12 cellular contexts compared by ENCODE assay signal in the genomic region with DNA sequence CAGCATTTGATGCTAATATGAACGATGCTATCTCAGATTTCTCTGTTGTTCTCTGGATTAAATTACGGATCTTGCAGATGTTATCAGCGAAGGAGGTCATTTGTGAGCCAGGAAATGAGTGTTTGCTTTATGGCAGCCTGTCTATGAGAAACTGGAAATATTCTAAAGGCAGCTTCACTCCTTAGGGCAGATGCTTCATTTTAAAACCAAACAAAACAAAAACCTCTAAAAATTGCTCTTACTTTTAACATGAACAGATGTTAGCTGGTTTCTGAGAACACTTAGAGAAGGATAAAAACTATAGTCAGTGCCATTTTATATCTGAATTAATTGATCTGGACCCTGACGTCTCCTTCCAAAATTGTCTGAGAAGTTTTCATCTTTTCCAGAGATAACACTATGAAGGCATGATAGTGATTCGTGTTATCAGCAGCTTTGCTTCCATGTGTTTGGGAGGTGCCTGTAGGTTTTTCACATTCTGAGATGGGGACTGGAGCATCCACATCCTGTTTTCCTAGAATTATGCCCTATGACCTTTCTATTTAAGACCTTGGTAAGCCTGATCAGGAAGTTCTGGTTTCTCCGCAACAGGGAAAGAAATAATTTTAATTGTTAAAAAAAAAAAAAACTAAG.
DNase-seq lines count a peak whose midpoint lies in the region; ATAC-seq and TF ChIP-seq lines count a peak whose summit lies in the region.
"Had no signal": no experiment of that assay in that cellular context is flagged by ENCODE, and none has a peak within 500 bp of the region (broad histone marks: within the 10 kb centered on the region; RNA-seq: fewer than 3 reads in every experiment).

No MANE protein-coding gene starts in this region.

- peaks cover 4% of the 10 kb centered on the region for H3K79me2 ChIP-seq in ACC112 (ENCODE audit: control insufficient read depth, insufficient read depth, low read length, unreplicated experiment)

- H3K27me3 ChIP-seq in ACC112 (ENCODE audit: insufficient read depth, low read length): no peaks in the 10 kb centered on the region
- H3K27me3 ChIP-seq in brain microvascular endothelial cell (replicated peaks): no peaks in the 10 kb centered on the region
- no peaks in the 10 kb centered on the region for H3K27me3 ChIP-seq in muscle layer of duodenum (ENCODE audit: low read depth, low read length)

- peak; percentile 77 for DNase-seq in LNCaP clone FGC (ENCODE audit: low read depth)
- DNase-seq in brain microvascular endothelial cell: peak; percentile 54
- DNase-seq in COLO668 (lab: John Stamatoyannopoulos, UW; ENCODE audit: unreplicated experiment): no peak
- DNase-seq: activated CD4-positive, alpha-beta T cell treated with anti-CD3 and anti-CD28 coated beads, Interleukin-2, amount 10 ng/mL, durations not matched to agents 24 days and 14 days; activated naive CD4-positive, alpha-beta T cell treated with anti-CD3 and anti-CD28 coated beads, Interleukin-2, amount 50 U/mL, for 16 hours; stimulated activated CD4-positive, alpha-beta T cell treated with anti-CD3 and anti-CD28 coated beads, Interleukin-4, amount 100 ng/mL, for 24 hours had no signal

- no peaks in the 10 kb centered on the region for H3K9me3 ChIP-seq in muscle layer of duodenum (ENCODE audit: control insufficient read depth in 1 of 2, low read length in 2 of 2)

- peak overlapping the region; percentile 41 for H3K4me3 ChIP-seq in ACC112 (ENCODE audit: low read depth, low read length)
- H3K4me3 ChIP-seq in LNCaP clone FGC (ENCODE audit: low read depth, low read length): no peak overlapping the region
- H3K4me3 ChIP-seq in brain microvascular endothelial cell (ENCODE audit: low read depth, low read length): no peak overlapping the region
- no peak overlapping the region for H3K4me3 ChIP-seq in muscle layer of duodenum (ENCODE audit: low read depth in 1 of 2, low read length in 2 of 2)

- H3K27ac ChIP-seq in ACC112 (ENCODE audit: low read depth, low read length) (peak overlapping the region; percentile 15; the same call in 1 of the 2 replicates), brain microvascular endothelial cell (peak overlapping the region; percentile 58), muscle layer of duodenum (ENCODE audit: low read length) (peak overlapping the region; percentile 35)

- in situ Hi-C loops in brain microvascular endothelial cell (cut with HindIII; ENCODE audit: low pct_ligation_motif_present, low sequenced_read_pairs): no loop called here

- H2AFZ ChIP-seq in ACC112 (ENCODE audit: low read length, unreplicated experiment): peak overlapping the region; percentile 76

- H3K36me3 ChIP-seq in ACC112 (ENCODE audit: insufficient read depth, low read length) (peaks cover 3% of the 10 kb centered on the region; the same call in 1 of the 2 replicates), brain microvascular endothelial cell (replicated peaks) (no peaks in the 10 kb centered on the region), muscle layer of duodenum (ENCODE audit: control insufficient read depth in 1 of 2, insufficient read depth in 2 of 2, low read length in 2 of 2) (no peaks in the 10 kb centered on the region)

- no peak for TF ChIP-seq CTCF in LNCaP clone FGC (IDR thresholded peaks at IDR 0.05; ENCODE audit: control insufficient read depth, extremely low read depth, insufficient read depth)
- no peak for TF ChIP-seq CTCF in brain microvascular endothelial cell (IDR thresholded peaks at IDR 0.05; ENCODE audit: low read depth, low read length, missing control alignments)

- ATAC-seq in GM21825 (IDR thresholded peaks at IDR 0.05; ENCODE audit: unreplicated experiment) (no peak), GM21381 (IDR thresholded peaks at IDR 0.05; ENCODE audit: unreplicated experiment) (no peak), GM19452 (IDR thresholded peaks at IDR 0.05; ENCODE audit: unreplicated experiment) (no peak)
- ATAC-seq: natural killer cell treated with Interleukin-12 subunit alpha and Interleukin-12 subunit beta and Interleukin-15 and Interleukin-18, amount 100 ng/mL, for 72 hours had no signal

- peaks cover 13% of the 10 kb centered on the region for H3K4me1 ChIP-seq in ACC112 (ENCODE audit: control insufficient read depth, insufficient read depth, low read length, unreplicated experiment)
- H3K4me1 ChIP-seq in muscle layer of duodenum (ENCODE audit: control insufficient read depth in 1 of 2, insufficient read depth in 2 of 2, low read length in 2 of 2): peaks cover 0 to 5% of the 10 kb centered on the region in 2 donors
